ENCODE assay signal across 7 cellular contexts in genomic region chr19:24035261-24035880, GRCh38. TPM values are rescaled to one million over a fixed set of nuclear protein-coding genes. Genes with fewer than 3 reads are reported as not detected.
DNase-seq lines count a peak whose midpoint lies in the region; TF ChIP-seq lines count a peak whose summit lies in the region.
"Not testable (repeated sequence)": the region's sequence is repeated elsewhere in the genome, so short reads cannot be mapped to it uniquely, and the experiment has no call there.

No MANE protein-coding gene starts in this region.

- H3K27ac Mint-ChIP-seq in activated T-cell treated with anti-CD3 and anti-CD28 coated beads, Interleukin-2, amount 50 U/mL, for 24 hours = peak overlapping the region; percentile 33
- H3K27ac Mint-ChIP-seq in chondrocyte (ENCODE audit: unreplicated experiment) = not testable (repeated sequence)
- H3K27ac Mint-ChIP-seq in glutamatergic neuron (ENCODE audit: unreplicated experiment) = peak overlapping the region; percentile 100

- peaks cover 61% of the 10 kb centered on the region for H3K4me1 Mint-ChIP-seq in activated T-cell treated with anti-CD3 and anti-CD28 coated beads, Interleukin-2, amount 50 U/mL, for 24 hours (ENCODE audit: low read depth)
- peaks cover 41% of the 10 kb centered on the region for H3K4me1 Mint-ChIP-seq in chondrocyte (ENCODE audit: low read depth)
- H3K4me1 Mint-ChIP-seq in glutamatergic neuron (ENCODE audit: low read depth, unreplicated experiment) = peaks cover 10% of the 10 kb centered on the region

- H2BK5ac ChIP-seq in mesendoderm (ENCODE audit: low read length) = not testable (repeated sequence)

- H3K27me3 Mint-ChIP-seq in activated T-cell treated with anti-CD3 and anti-CD28 coated beads, Interleukin-2, amount 50 U/mL, for 24 hours; chondrocyte (ENCODE audit: low read depth); glutamatergic neuron (ENCODE audit: unreplicated experiment): not testable (repeated sequence)

- not testable (repeated sequence) for H3K79me1 ChIP-seq in mesendoderm (ENCODE audit: low read length)

- H3K4me2 ChIP-seq in DOHH2 (ENCODE audit: low read length) (peak overlapping the region; percentile 87; the same call in 1 of the 2 replicates), OCI-LY7 (ENCODE audit: low read length) (peak overlapping the region; percentile 69)
- H3K4me2 ChIP-seq in mesendoderm (ENCODE audit: low read length) = not testable (repeated sequence)

- peak overlapping the region; percentile 27 for H3K9ac ChIP-seq in mesendoderm (ENCODE audit: low read length)

- H2BK15ac ChIP-seq in mesendoderm (replicated peaks; ENCODE audit: low read depth) = not testable (repeated sequence)

- H3K9me3 Mint-ChIP-seq in activated T-cell treated with anti-CD3 and anti-CD28 coated beads, Interleukin-2, amount 50 U/mL, for 24 hours; chondrocyte (ENCODE audit: low read depth): not testable (repeated sequence)
- H3K9me3 Mint-ChIP-seq in glutamatergic neuron (ENCODE audit: unreplicated experiment) = peaks cover 18% of the 10 kb centered on the region

- H3K9me3 ChIP-seq in DOHH2 (ENCODE audit: control insufficient read depth, insufficient read depth, low read length); OCI-LY7 (ENCODE audit: low read length): not testable (repeated sequence)

- H3K79me2 ChIP-seq in DOHH2 (ENCODE audit: control insufficient read depth, low read length) = peaks cover 66% of the 10 kb centered on the region
- H3K79me2 ChIP-seq in OCI-LY7 (ENCODE audit: insufficient read depth, low read depth, low read length) = peaks cover 24% of the 10 kb centered on the region
- H3K79me2 ChIP-seq in mesendoderm (ENCODE audit: control insufficient read depth, insufficient read depth, low read length) = peaks cover 53% of the 10 kb centered on the region

- POLR2A ChIA-PET in OCI-LY7 (lab: Charles Lee) = interaction anchor here (0.7 kb wide), 1 partner anchor 61 kb away, joined by 4 read pairs; no protein-coding TSS in a partner anchor

- H3K9me2 ChIP-seq in DOHH2 (replicated peaks; ENCODE audit: control insufficient read depth, low read length); OCI-LY7 (ENCODE audit: insufficient read depth, low read length): not testable (repeated sequence)

- intact Hi-C loops in OCI-LY7 (cut with micrococcal nuclease; ENCODE audit: unreplicated experiment) = not testable (repeated sequence)

- H3K4me3 ChIP-seq in DOHH2 (ENCODE audit: low read length) = peak overlapping the region; percentile 80
- H3K4me3 ChIP-seq in OCI-LY7 (ENCODE audit: low read depth, low read length, poor library complexity, severe bottlenecking); mesendoderm (ENCODE audit: low read length): not testable (repeated sequence)
- peak overlapping the region; percentile 88 for H3K4me3 ChIP-seq in retinal pigment epithelial cell (ENCODE audit: low read length)

- H2AFZ ChIP-seq in OCI-LY7 (ENCODE audit: low read length) = not testable (repeated sequence)

- H3K36me3 Mint-ChIP-seq in activated T-cell treated with anti-CD3 and anti-CD28 coated beads, Interleukin-2, amount 50 U/mL, for 24 hours (ENCODE audit: low read depth) = peaks cover 54% of the 10 kb centered on the region
- H3K36me3 Mint-ChIP-seq in chondrocyte (ENCODE audit: low read depth) (peaks cover 10% of the 10 kb centered on the region), glutamatergic neuron (ENCODE audit: unreplicated experiment) (peaks cover 16% of the 10 kb centered on the region)

- peaks cover 10% of the 10 kb centered on the region for H3K4me1 ChIP-seq in DOHH2 (ENCODE audit: control insufficient read depth, low read length)
- H3K4me1 ChIP-seq in OCI-LY7 (ENCODE audit: insufficient read depth, low read length, poor library complexity, severe bottlenecking); mesendoderm (ENCODE audit: control insufficient read depth, low read depth, low read length): not testable (repeated sequence)

- no CpG with 5 or more reads among the region's 12 CpGs for WGBS in mesendoderm (ENCODE audit: extremely low coverage, insufficient coverage, low lambda C conversion rate)

- H3K4ac ChIP-seq in mesendoderm (ENCODE audit: low read depth, low read length) = not testable (repeated sequence)

- not testable (repeated sequence) for H2BK120ac ChIP-seq in mesendoderm (ENCODE audit: low read depth, low read length)

- not testable (repeated sequence) for H4K8ac ChIP-seq in mesendoderm (ENCODE audit: low read depth, low read length)

- H3F3A ChIP-seq in DOHH2 (ENCODE audit: control insufficient read depth, insufficient read depth) = not testable (repeated sequence)

- H4K20me1 ChIP-seq in DOHH2 (ENCODE audit: control insufficient read depth, insufficient read depth, low read depth, low read length); OCI-LY7 (ENCODE audit: insufficient read depth, low read length): not testable (repeated sequence)

- H3K18ac ChIP-seq in mesendoderm (ENCODE audit: low read length) = not testable (repeated sequence)

- H3K36me3 ChIP-seq in DOHH2 (ENCODE audit: control insufficient read depth, low read length) (peaks cover 38% of the 10 kb centered on the region), OCI-LY7 (ENCODE audit: insufficient read depth, low read length) (peaks cover 25% of the 10 kb centered on the region)
- not testable (repeated sequence) for H3K36me3 ChIP-seq in mesendoderm (ENCODE audit: control insufficient read depth, insufficient read depth, low read length)

- H3K56ac ChIP-seq in mesendoderm (ENCODE audit: low read length) = peak overlapping the region; percentile 79

- peak overlapping the region; percentile 49 for H3K4me3 Mint-ChIP-seq in activated T-cell treated with anti-CD3 and anti-CD28 coated beads, Interleukin-2, amount 50 U/mL, for 24 hours
- peak overlapping the region; percentile 100 for H3K4me3 Mint-ChIP-seq in chondrocyte (ENCODE audit: unreplicated experiment)
- H3K4me3 Mint-ChIP-seq in glutamatergic neuron (ENCODE audit: unreplicated experiment) = peak overlapping the region; percentile 99

- BruUV-seq in OCI-LY7 (replicated peaks; lab: Mats Ljungman, UMichigan) = not testable (repeated sequence)

- H3K27me3 ChIP-seq in DOHH2 (ENCODE audit: control insufficient read depth, low read length); mesendoderm (ENCODE audit: insufficient read depth, low read length, poor library complexity): not testable (repeated sequence)

- not testable (repeated sequence) for H4K5ac ChIP-seq in mesendoderm (ENCODE audit: low read length)

- CTCF ChIA-PET in OCI-LY7 (lab: Charles Lee; ENCODE audit: unreplicated experiment) = not testable (repeated sequence)

- not testable (repeated sequence) for H3K23ac ChIP-seq in mesendoderm (ENCODE audit: low read length)

- DNase-seq in OCI-LY7 (ENCODE audit: low spot score); activated T-cell treated with anti-CD3 and anti-CD28 coated beads, Interleukin-2, amount 50 U/mL, for 24 hours; glutamatergic neuron; mesendoderm; retinal pigment epithelial cell (ENCODE audit: low read depth): not testable (repeated sequence)
- DNase-seq in chondrocyte (ENCODE audit: low spot score) = peak; percentile 20

- not testable (repeated sequence) for H3K27ac ChIP-seq in DOHH2 (ENCODE audit: low read depth, low read length); OCI-LY7 (ENCODE audit: low read depth, low read length, poor library complexity, severe bottlenecking); mesendoderm (ENCODE audit: low read depth, low read length)

- TF ChIP-seq CTCF in DOHH2 (IDR thresholded peaks at IDR 0.05; ENCODE audit: low read depth, low read length, poor library complexity, severe bottlenecking); OCI-LY7 (conservative IDR thresholded peaks at IDR 0.05; ENCODE audit: low read length); chondrocyte (IDR thresholded peaks at IDR 0.05); glutamatergic neuron (IDR thresholded peaks at IDR 0.05; ENCODE audit: partially characterized antibody, unreplicated experiment); retinal pigment epithelial cell (conservative IDR thresholded peaks at IDR 0.05; ENCODE audit: low read depth, low read length): not testable (repeated sequence)

- H2AK5ac ChIP-seq in mesendoderm (ENCODE audit: low read length) = not testable (repeated sequence)

RNA-seq across cellular contexts. Expression of gene ZNF254, which starts 51.6 kb away (rescaled TPM):
- 8.4 and 12.2 TPM in 2 replicates for total RNA-seq in OCI-LY7 (2014; rRNA removed; shearing (Covaris generic))
- 10.1 and 11.5 TPM in 2 replicates for total RNA-seq in OCI-LY7 (2022)
- total RNA-seq in chondrocyte = 13.1 to 21.9 TPM (median 15.3 TPM) in 3 replicates
- 56.0 TPM for total RNA-seq in glutamatergic neuron (ENCODE audit: unreplicated experiment)
- polyA plus RNA-seq in mesendoderm (2013, experiment 1 of 2) = 20.2 TPM
- polyA plus RNA-seq in mesendoderm (2013, experiment 2 of 2) = 19.5 TPM

Comparison
In these comparisons a context has a peak if more than half of its experiments do, and no peak if none do; other contexts are left out.
1. H3K4me3 Mint-ChIP-seq: peak in every context shown above with its lines; median percentile 100 in chondrocyte; 99 in glutamatergic neuron; 49 in activated T-cell treated with anti-CD3 and anti-CD28 coated beads, Interleukin-2, amount 50 U/mL, for 24 hours.